ENCODE assay signal across 32 cellular contexts in the genomic region with DNA sequence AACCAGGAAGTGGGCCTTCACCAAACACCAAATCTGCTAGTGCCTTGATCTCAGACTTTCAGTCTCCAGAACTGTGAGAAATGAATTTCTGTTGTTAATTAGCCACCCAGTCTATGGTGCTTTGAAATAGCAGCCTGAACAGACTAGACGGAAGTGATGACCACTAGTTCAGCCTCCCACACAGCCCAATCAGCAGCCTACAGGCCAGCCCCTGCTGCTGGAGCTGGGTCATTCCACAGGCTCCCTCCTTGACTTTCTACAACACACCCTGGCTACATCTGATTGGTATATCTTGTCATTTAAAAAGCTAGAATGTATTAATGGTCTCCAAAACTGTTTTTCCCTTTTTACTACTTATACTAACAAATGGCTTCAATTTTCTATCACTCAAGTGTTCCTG.
"Had no signal": no experiment of that assay in that cellular context is flagged by ENCODE, and none has a peak within 500 bp of the region (broad histone marks: within the 10 kb centered on the region; RNA-seq: fewer than 3 reads in every experiment).

No MANE protein-coding gene starts in this region.

- H3K27ac Mint-ChIP-seq: activated CD8-positive, alpha-beta T cell treated with anti-CD3 and anti-CD28 coated beads for 36 hours; activated naive CD4-positive, alpha-beta T cell treated with anti-CD3 and anti-CD28 coated beads for 36 hours; activated naive CD4-positive, alpha-beta T cell treated with anti-CD3 and anti-CD28 coated beads, Interleukin-2, amount 50 U/mL, for 24 hours; activated naive CD8-positive, alpha-beta T cell treated with anti-CD3 and anti-CD28 coated beads for 36 hours; activated naive CD8-positive, alpha-beta T cell treated with anti-CD3 and anti-CD28 coated beads, Interleukin-2, amount 50 U/mL, for 24 hours; activated T-helper 1 cell treated with anti-CD3 and anti-CD28 coated beads, Interleukin-12 subunit alpha, Interleukin-12 subunit beta, Interleukin-2, Interleukin-4 antibody, amounts not matched to agents 30 ng/mL and 10 ng/mL and 1 ng/mL, durations not matched to agents 14 hours and 24 hours and 36 hours; activated T-helper 2 cell treated with anti-CD3 and anti-CD28 coated beads, Interferon-gamma antibody, Interleukin-2, Interleukin-4, amounts not matched to agents 10 μg/mL and 5 μg/mL and 100 μg/mL, durations not matched to agents 14 hours and 24 hours and 36 hours; brain had no signal

- H3K27me3 ChIP-seq: adrenal gland, ascending aorta, breast epithelium, cardiac muscle cell, colonic mucosa, esophagus squamous epithelium, gastroesophageal sphincter had no signal

- H3K9me3 ChIP-seq: adrenal gland, ascending aorta, breast epithelium, colonic mucosa, esophagus squamous epithelium, gastroesophageal sphincter had no signal

- FAIRE-seq: endothelial cell of umbilical vein had no signal

- DNase-seq: activated CD4-positive, alpha-beta T cell treated with anti-CD3 and anti-CD28 coated beads for 48 hours; activated CD4-positive, alpha-beta T cell treated with anti-CD3 and anti-CD28 coated beads, Interleukin-2, amount 50 U/mL, for 1 hour; activated CD4-positive, alpha-beta T cell treated with anti-CD3 and anti-CD28 coated beads, Interleukin-2, amount 50 U/mL, for 48 hours; activated CD4-positive, CD25-positive, alpha-beta regulatory T cell; activated CD4-positive, CD25-positive, alpha-beta regulatory T cell treated with anti-CD3 and anti-CD28 coated beads, Interleukin-2, amount 50 U/mL, for 72 hours; activated CD8-positive, alpha-beta memory T cell treated with anti-CD3 and anti-CD28 coated beads for 24 hours; activated CD8-positive, alpha-beta memory T cell treated with anti-CD3 and anti-CD28 coated beads, Interleukin-2, amount 50 U/mL, for 4 hours; activated CD8-positive, alpha-beta T cell treated with anti-CD3 and anti-CD28 coated beads for 36 hours; activated effector memory CD4-positive, alpha-beta T cell treated with anti-CD3 and anti-CD28 coated beads, Interleukin-2, amount 50 U/mL, for 16 hours; activated naive CD4-positive, alpha-beta T cell treated with anti-CD3 and anti-CD28 coated beads for 36 hours; activated naive CD8-positive, alpha-beta T cell treated with anti-CD3 and anti-CD28 coated beads for 36 hours; activated naive CD8-positive, alpha-beta T cell treated with anti-CD3 and anti-CD28 coated beads, Interleukin-2, amount 50 U/mL, for 24 hours; activated T-cell treated with anti-CD3 and anti-CD28 coated beads, Interleukin-2, amount 50 U/mL, for 1 hour; activated T-cell treated with anti-CD3 and anti-CD28 coated beads, Interleukin-2, amount 50 U/mL, for 48 hours; adrenal gland; central memory CD4-positive, alpha-beta T cell; cerebellar nuclear complex; colonic mucosa; effector CD8-positive, alpha-beta T cell; esophagus squamous epithelium; foreskin melanocyte; T-helper 2 cell had no signal

- H3K27me3 Mint-ChIP-seq: activated CD8-positive, alpha-beta T cell treated with anti-CD3 and anti-CD28 coated beads for 36 hours; activated naive CD8-positive, alpha-beta T cell treated with anti-CD3 and anti-CD28 coated beads for 36 hours had no signal

- H3K4me1 Mint-ChIP-seq: activated naive CD4-positive, alpha-beta T cell treated with anti-CD3 and anti-CD28 coated beads, Interleukin-2, amount 50 U/mL, for 24 hours; activated naive CD8-positive, alpha-beta T cell treated with anti-CD3 and anti-CD28 coated beads for 36 hours; activated naive CD8-positive, alpha-beta T cell treated with anti-CD3 and anti-CD28 coated beads, Interleukin-2, amount 50 U/mL, for 24 hours; brain had no signal

- H3K4me3 ChIP-seq: adrenal gland, ascending aorta, breast epithelium, cardiac muscle cell, colonic mucosa, esophagus squamous epithelium, gastroesophageal sphincter had no signal

- H3K36me3 Mint-ChIP-seq: activated naive CD4-positive, alpha-beta T cell treated with anti-CD3 and anti-CD28 coated beads, Interleukin-2, amount 50 U/mL, for 24 hours; activated naive CD8-positive, alpha-beta T cell treated with anti-CD3 and anti-CD28 coated beads for 36 hours; brain had no signal

- H3K4me3 Mint-ChIP-seq: activated CD8-positive, alpha-beta T cell treated with anti-CD3 and anti-CD28 coated beads for 36 hours; activated naive CD4-positive, alpha-beta T cell treated with anti-CD3 and anti-CD28 coated beads for 36 hours; activated naive CD4-positive, alpha-beta T cell treated with anti-CD3 and anti-CD28 coated beads, Interleukin-2, amount 50 U/mL, for 24 hours; activated naive CD8-positive, alpha-beta T cell treated with anti-CD3 and anti-CD28 coated beads for 36 hours; activated naive CD8-positive, alpha-beta T cell treated with anti-CD3 and anti-CD28 coated beads, Interleukin-2, amount 50 U/mL, for 24 hours; activated T-helper 1 cell treated with anti-CD3 and anti-CD28 coated beads, Interleukin-12 subunit alpha, Interleukin-12 subunit beta, Interleukin-2, Interleukin-4 antibody, amounts not matched to agents 30 ng/mL and 10 ng/mL and 1 ng/mL, durations not matched to agents 14 hours and 24 hours and 36 hours; brain had no signal

- H3K36me3 ChIP-seq: adrenal gland, ascending aorta, breast epithelium, cardiac muscle cell, colonic mucosa, esophagus squamous epithelium, gastroesophageal sphincter had no signal

- H3K27ac ChIP-seq: adrenal gland, ascending aorta, breast epithelium, cardiac muscle cell, colonic mucosa, epithelial cell of prostate, esophagus squamous epithelium, gastroesophageal sphincter had no signal

- ATAC-seq: activated CD8-positive, alpha-beta T cell treated with anti-CD3 and anti-CD28 coated beads for 36 hours; activated naive CD8-positive, alpha-beta T cell treated with anti-CD3 and anti-CD28 coated beads, Interleukin-2, amount 50 U/mL, for 24 hours; gastroesophageal sphincter had no signal

- H3K4me1 ChIP-seq: adrenal gland, ascending aorta, breast epithelium, colonic mucosa, esophagus squamous epithelium, gastroesophageal sphincter had no signal
